Comparison of ENCODE assay signal across 8 cellular contexts in the genomic region with DNA sequence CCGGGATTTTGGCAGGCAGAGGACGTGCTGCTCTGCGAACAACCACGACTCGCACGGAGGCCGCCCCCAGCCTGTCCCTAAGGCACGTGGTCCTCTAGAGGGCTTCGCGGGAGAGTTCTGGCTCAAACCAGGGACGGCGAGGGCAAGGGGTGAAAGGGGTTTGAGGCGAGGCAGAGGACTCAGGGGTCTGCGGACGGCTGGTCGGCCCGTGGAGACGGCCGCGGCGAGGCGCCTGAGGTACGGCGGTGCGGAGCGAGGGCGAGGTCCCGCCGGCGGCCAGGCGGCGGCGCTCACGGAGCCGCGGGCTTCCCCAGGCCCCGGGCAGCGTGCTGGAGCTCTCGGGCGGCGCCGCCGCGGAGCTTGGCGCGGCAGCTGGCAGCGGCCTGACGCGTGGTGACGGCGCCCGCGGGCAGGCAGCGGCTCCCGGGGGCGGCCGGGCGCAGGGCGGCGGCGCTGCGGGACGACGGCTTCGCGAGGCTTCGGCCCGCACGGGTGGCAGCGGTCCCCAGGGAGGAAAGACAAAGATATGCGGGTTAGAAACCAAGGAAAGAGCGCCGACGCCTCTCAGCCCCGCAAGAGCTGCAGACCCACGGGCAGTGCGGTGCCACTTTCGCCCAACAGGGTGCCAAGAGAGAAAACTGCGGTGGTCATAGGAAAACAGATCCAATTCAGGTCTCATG. TPM values are rescaled to one million over a fixed set of nuclear protein-coding genes. Genes with fewer than 3 reads are reported as not detected.
DNase-seq lines count a peak whose midpoint lies in the region; ATAC-seq and TF ChIP-seq lines count a peak whose summit lies in the region.

No MANE protein-coding gene starts in this region.

- no peaks in the 10 kb centered on the region for H3K36me3 Mint-ChIP-seq in endodermal cell (ENCODE audit: low read depth)

- peak overlapping the region; percentile 32 for H3K4me3 Mint-ChIP-seq in endodermal cell

- H3K27ac Mint-ChIP-seq in endodermal cell, result no peak overlapping the region

- no peaks in the 10 kb centered on the region for H3K27me3 ChIP-seq in ACC112 (ENCODE audit: insufficient read depth, low read length)
- peaks cover 38% of the 10 kb centered on the region for H3K27me3 ChIP-seq in endodermal cell (ENCODE audit: control insufficient read depth, insufficient read depth, low read length, poor library complexity, severe bottlenecking)

- no peaks in the 10 kb centered on the region for H3K79me2 ChIP-seq in ACC112 (ENCODE audit: control insufficient read depth, insufficient read depth, low read length, unreplicated experiment)

- peak overlapping the region; percentile 77 for H2AFZ ChIP-seq in ACC112 (ENCODE audit: low read length, unreplicated experiment)

- TF ChIP-seq CTCF in endodermal cell (conservative IDR thresholded peaks at IDR 0.05) (peak; percentile 70), mucosa of descending colon (IDR thresholded peaks at IDR 0.05) (peak; percentile 56)

- DNase-seq in NCI-H526 (lab: John Stamatoyannopoulos, UW), result peak; percentile 15 to 92
- DNase-seq in activated CD8-positive, alpha-beta memory T cell treated with anti-CD3 and anti-CD28 coated beads for 48 hours (ENCODE audit: low read depth in 2 of 3, low spot score in 2 of 3), result peak; percentile 28 to 59 (median 29)
- peak; percentile 90 for DNase-seq in endodermal cell
- peak; percentile 78 to 85 (median 80) for DNase-seq in mucosa of descending colon
- DNase-seq in stimulated activated CD8-positive, alpha-beta memory T cell treated with anti-CD3 and anti-CD28 coated beads, Interleukin-4, amount 100 ng/mL, for 4 hours (ENCODE audit: low read depth in 2 of 2, low spot score in 1 of 2), result peak; percentile 18 to 54

- H3K36me3 ChIP-seq in ACC112 (ENCODE audit: insufficient read depth, low read length) (no peaks in the 10 kb centered on the region; the same call in 1 of the 2 replicates), endodermal cell (ENCODE audit: control insufficient read depth, insufficient read depth, low read length) (no peaks in the 10 kb centered on the region), mucosa of descending colon (ENCODE audit: low read depth) (no peaks in the 10 kb centered on the region)

- H3K4me3 ChIP-seq in ACC112 (ENCODE audit: low read depth, low read length), result peak overlapping the region; percentile 80
- peak overlapping the region; percentile 58 for H3K4me3 ChIP-seq in endodermal cell (ENCODE audit: low read length)
- no peak overlapping the region for H3K4me3 ChIP-seq in mucosa of descending colon

- no peaks in the 10 kb centered on the region for H3K4me1 ChIP-seq in ACC112 (ENCODE audit: control insufficient read depth, insufficient read depth, low read length, unreplicated experiment)
- no peaks in the 10 kb centered on the region for H3K4me1 ChIP-seq in endodermal cell (ENCODE audit: control insufficient read depth, insufficient read depth, low read length)
- no peaks in the 10 kb centered on the region for H3K4me1 ChIP-seq in mucosa of descending colon (ENCODE audit: low read depth)

- intact Hi-C loops in mucosa of descending colon (cut with DNase I, micrococcal nuclease), result no loop called here

- no peak overlapping the region for H3K9ac ChIP-seq in endodermal cell (ENCODE audit: extremely low read depth, low read length, poor library complexity, severe bottlenecking)

- ATAC-seq in GM18868 (IDR thresholded peaks at IDR 0.05; ENCODE audit: unreplicated experiment) (peak; percentile 97), HG03139 (IDR thresholded peaks at IDR 0.05; ENCODE audit: unreplicated experiment) (peak; percentile 97), mucosa of descending colon (peak; percentile 100)

- H3K27ac ChIP-seq in ACC112 (ENCODE audit: low read depth, low read length) (no peak overlapping the region), endodermal cell (ENCODE audit: low read depth, low read length) (no peak overlapping the region)

- no peaks in the 10 kb centered on the region for H3K9me3 Mint-ChIP-seq in endodermal cell

- H3K27me3 Mint-ChIP-seq in endodermal cell (ENCODE audit: insufficient read depth), result peaks cover 51% of the 10 kb centered on the region

- WGBS in endodermal cell (ENCODE audit: insufficient coverage in 1 of 2, insufficient read length in 1 of 2), 2 experiments, result 6 to 14% methylated on average over 26 to 79 of the region's 79 CpGs

- no peaks in the 10 kb centered on the region for H3K9me3 ChIP-seq in endodermal cell (ENCODE audit: control insufficient read depth, low read length)
- no peaks in the 10 kb centered on the region for H3K9me3 ChIP-seq in mucosa of descending colon

- peaks cover 2% of the 10 kb centered on the region for H3K4me1 Mint-ChIP-seq in endodermal cell

RNA-seq across cellular contexts. Expression of a gene that starts 44.8 kb away (rescaled TPM):
- total RNA-seq in endodermal cell (10 to 100 TPM; 13.8 to 16.8 TPM), mucosa of descending colon (10 to 100 TPM; 26.9 to 38.7 (median 35.6) TPM)
- 13.6 TPM for polyA plus RNA-seq in endodermal cell (2013, experiment 1 of 2)
- polyA plus RNA-seq in endodermal cell (2013, experiment 2 of 2), result 14.0 TPM

Comparison
In these comparisons a context has a peak if more than half of its experiments do, and no peak if none do; other contexts are left out.
1. DNase-seq: peak in every context shown above with its lines; median percentile 90 in endodermal cell; 80 in mucosa of descending colon; 54 in NCI-H526; 36 in stimulated activated CD8-positive, alpha-beta memory T cell treated with anti-CD3 and anti-CD28 coated beads, Interleukin-4, amount 100 ng/mL, for 4 hours; 29 in activated CD8-positive, alpha-beta memory T cell treated with anti-CD3 and anti-CD28 coated beads for 48 hours.